23 cellular contexts compared by ENCODE assay signal in the genomic region with DNA sequence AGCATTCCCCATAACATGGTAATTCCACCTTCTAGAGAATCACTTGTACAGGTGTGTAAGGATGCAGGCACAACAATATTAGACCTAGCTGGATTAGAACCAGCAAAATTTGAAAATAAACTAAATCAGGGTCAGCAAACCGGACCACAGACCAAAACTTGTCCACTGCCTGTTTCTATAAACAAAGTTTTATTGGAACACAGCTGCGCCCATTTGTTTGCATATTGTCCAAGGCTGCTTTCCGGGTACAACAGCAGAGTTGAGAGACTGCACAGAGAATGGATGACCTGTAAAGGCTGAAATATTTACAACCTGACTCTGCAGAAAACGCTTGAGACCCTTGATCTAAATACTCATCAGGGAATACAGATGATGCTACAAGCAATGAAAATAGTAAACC.
DNase-seq lines count a peak whose midpoint lies in the region; ATAC-seq, FAIRE-seq and TF ChIP-seq lines count a peak whose summit lies in the region.
"Had no signal": no experiment of that assay in that cellular context is flagged by ENCODE, and none has a peak within 500 bp of the region (broad histone marks: within the 10 kb centered on the region; RNA-seq: fewer than 3 reads in every experiment).

No MANE protein-coding gene starts in this region.

- H3K4me3 Mint-ChIP-seq in glutamatergic neuron (ENCODE audit: unreplicated experiment) = no peak overlapping the region
- no peak overlapping the region for H3K4me3 Mint-ChIP-seq in activated CD4-positive, alpha-beta T cell treated with anti-CD3 and anti-CD28 coated beads, Interleukin-2, amount 10 ng/mL, durations not matched to agents 24 days and 14 days
- H3K4me3 Mint-ChIP-seq: CD4-positive, alpha-beta T cell; CD8-positive, alpha-beta T cell had no signal

- no peak overlapping the region for H3K4me2 ChIP-seq in H1 (ENCODE audit: insufficient read depth in 1 of 2, low read depth in 2 of 2, low read length in 2 of 2)
- H3K4me2 ChIP-seq: BLaER1 had no signal

- H3K79me1 ChIP-seq in H1 (ENCODE audit: low read depth, low read length) = no peaks in the 10 kb centered on the region

- H4K5ac ChIP-seq in H1 (ENCODE audit: insufficient read length, low read depth, low read length) = no peak overlapping the region

- H3K36me3 ChIP-seq in H1 (ENCODE audit: control insufficient read depth in 2 of 4, insufficient read depth in 4 of 4, low read length in 3 of 4) = no peaks in the 10 kb centered on the region
- H3K36me3 ChIP-seq: BE2C, BLaER1 had no signal

- TF ChIP-seq EP300 in H1 (IDR thresholded peaks at IDR 0.05; ENCODE audit: borderline replicate concordance in 1 of 2, low read depth in 2 of 2, low read length in 2 of 2) = no peak

- H3K9me3 ChIP-seq in H1 (ENCODE audit: insufficient read depth in 2 of 2, low read depth in 1 of 2, low read length in 1 of 2) = no peaks in the 10 kb centered on the region
- H3K9me3 ChIP-seq: BE2C, BLaER1, Caco-2 had no signal

- H2AFZ ChIP-seq in H1 (ENCODE audit: low read length) = no peak overlapping the region

- H3K23ac ChIP-seq in H1 (ENCODE audit: insufficient read length) = no peak overlapping the region

- intact Hi-C loops in activated CD4-positive, alpha-beta T cell treated with anti-CD3 and anti-CD28 coated beads, Interleukin-2, amount 10 ng/mL, durations not matched to agents 24 days and 14 days (cut with micrococcal nuclease) = no loop called here

- no peak overlapping the region for H3K4ac ChIP-seq in H1 (replicated peaks; ENCODE audit: insufficient read length, low read depth, low read length)

- H3K27me3 Mint-ChIP-seq in glutamatergic neuron (ENCODE audit: unreplicated experiment) = peaks cover 2% of the 10 kb centered on the region
- H3K27me3 Mint-ChIP-seq in activated CD4-positive, alpha-beta T cell treated with anti-CD3 and anti-CD28 coated beads, Interleukin-2, amount 10 ng/mL, durations not matched to agents 24 days and 14 days = peaks cover 2% of the 10 kb centered on the region
- H3K27me3 Mint-ChIP-seq: CD4-positive, alpha-beta T cell had no signal

- H3K27ac ChIP-seq in C4-2B = peak overlapping the region; percentile 57
- H3K27ac ChIP-seq in VCaP = peak overlapping the region; percentile 43
- H3K27ac ChIP-seq in H1 (ENCODE audit: low read depth, low read length) = no peak overlapping the region
- H3K27ac ChIP-seq: BLaER1 had no signal

- no peak overlapping the region for H2BK20ac ChIP-seq in H1 (ENCODE audit: low read length)

- POLR2A ChIA-PET in H1 (lab: Charles Lee; ENCODE audit: partially characterized antibody) = interaction anchor here (0.7 to 1.7 kb wide), 2 partner anchors 137 to 217 kb away, joined by 3 to 5 read pairs; no protein-coding TSS in a partner anchor

- no peaks in the 10 kb centered on the region for H3K36me3 Mint-ChIP-seq in glutamatergic neuron (ENCODE audit: unreplicated experiment)
- H3K36me3 Mint-ChIP-seq in activated CD4-positive, alpha-beta T cell treated with anti-CD3 and anti-CD28 coated beads, Interleukin-2, amount 10 ng/mL, durations not matched to agents 24 days and 14 days (ENCODE audit: low read depth) = no peaks in the 10 kb centered on the region
- H3K36me3 Mint-ChIP-seq: CD8-positive, alpha-beta T cell had no signal

- no peak overlapping the region for H2BK15ac ChIP-seq in H1 (ENCODE audit: low read length)

- H2BK5ac ChIP-seq in H1 (ENCODE audit: low read depth, low read length) = no peak overlapping the region

- TF ChIP-seq CTCF in C4-2B (conservative IDR thresholded peaks at IDR 0.05) (no peak), LNCaP clone FGC (IDR thresholded peaks at IDR 0.05; ENCODE audit: control insufficient read depth, extremely low read depth, insufficient read depth) (no peak), VCaP (conservative IDR thresholded peaks at IDR 0.05) (no peak), H1 (IDR thresholded peaks at IDR 0.05; ENCODE audit: control extremely low read depth in 1 of 3, insufficient read depth in 1 of 3, low read depth in 1 of 3, low read length in 3 of 3) (no peak), glutamatergic neuron (IDR thresholded peaks at IDR 0.05; ENCODE audit: partially characterized antibody, unreplicated experiment) (no peak)

- H3K27ac Mint-ChIP-seq in glutamatergic neuron (ENCODE audit: unreplicated experiment) = no peak overlapping the region
- no peak overlapping the region for H3K27ac Mint-ChIP-seq in activated CD4-positive, alpha-beta T cell treated with anti-CD3 and anti-CD28 coated beads, Interleukin-2, amount 10 ng/mL, durations not matched to agents 24 days and 14 days
- H3K27ac Mint-ChIP-seq: CD4-positive, alpha-beta T cell; CD8-positive, alpha-beta T cell had no signal

- H3K4me1 Mint-ChIP-seq in glutamatergic neuron (ENCODE audit: low read depth, unreplicated experiment) = peaks cover 2% of the 10 kb centered on the region
- H3K4me1 Mint-ChIP-seq in activated CD4-positive, alpha-beta T cell treated with anti-CD3 and anti-CD28 coated beads, Interleukin-2, amount 10 ng/mL, durations not matched to agents 24 days and 14 days = peaks cover 6% of the 10 kb centered on the region

- TF ChIP-seq RAD21 in H1 (IDR thresholded peaks at IDR 0.05 in 1 of 2, conservative IDR thresholded peaks at IDR 0.05 in 1 of 2; ENCODE audit: low read depth in 2 of 2, low read length in 2 of 2) = no peak

- H4K20me1 ChIP-seq in H1 (replicated peaks in 1 of 2; ENCODE audit: control insufficient read depth in 1 of 2, insufficient read depth in 2 of 2, low read length in 2 of 2) = no peaks in the 10 kb centered on the region
- H4K20me1 ChIP-seq: BLaER1 had no signal

- H3K4me1 ChIP-seq in H1 (replicated peaks in 1 of 4; ENCODE audit: control insufficient read depth in 3 of 4, insufficient read depth in 4 of 4, low read length in 3 of 4) = peaks cover 0 to 8% (median 1%) of the 10 kb centered on the region in 4 experiments; a peak in 3 of 7 replicates
- H3K4me1 ChIP-seq: BE2C had no signal

- no peak overlapping the region for H3K18ac ChIP-seq in H1 (ENCODE audit: extremely low read depth, low read length)

- H2BK120ac ChIP-seq in H1 (replicated peaks; ENCODE audit: low read depth, low read length) = no peak overlapping the region

- no peak for ATAC-seq in HG03457 (IDR thresholded peaks at IDR 0.05; ENCODE audit: unreplicated experiment)
- ATAC-seq: CD8-positive, alpha-beta T cell had no signal

- no peak overlapping the region for H3K56ac ChIP-seq in H1 (replicated peaks; ENCODE audit: insufficient read length, low read depth, low read length)

- H3K9me3 Mint-ChIP-seq in glutamatergic neuron (ENCODE audit: unreplicated experiment) = no peaks in the 10 kb centered on the region
- no peaks in the 10 kb centered on the region for H3K9me3 Mint-ChIP-seq in activated CD4-positive, alpha-beta T cell treated with anti-CD3 and anti-CD28 coated beads, Interleukin-2, amount 10 ng/mL, durations not matched to agents 24 days and 14 days
- H3K9me3 Mint-ChIP-seq: CD4-positive, alpha-beta T cell; CD8-positive, alpha-beta T cell had no signal

- H3K4me3 ChIP-seq in LNCaP clone FGC (ENCODE audit: low read depth, low read length) (no peak overlapping the region), H1 (ENCODE audit: extremely low read depth in 1 of 4, insufficient read depth in 2 of 4, low read depth in 3 of 4, low read length in 4 of 4) (no peak overlapping the region)
- H3K4me3 ChIP-seq: BLaER1 had no signal

- H3K79me2 ChIP-seq in H1 (ENCODE audit: control insufficient read depth in 1 of 2, insufficient read depth in 2 of 2, low read length in 2 of 2) = no peaks in the 10 kb centered on the region

- H4K91ac ChIP-seq in H1 (replicated peaks; ENCODE audit: insufficient read length, low read length) = no peak overlapping the region

- 77% methylated on average over 4 of the region's 4 CpGs; no CpG with 5 or more reads in 1 of the 2 experiments for WGBS in H1 (ENCODE audit: extremely low coverage in 1 of 2, insufficient coverage in 1 of 2, insufficient read length in 1 of 2, insufficient replicate concordance in 2 of 2, low coverage in 1 of 2, low lambda C conversion rate in 2 of 2, missing lambda C conversion rate in 1 of 2), 2 experiments

- CTCF ChIA-PET in H1 (lab: Charles Lee; ENCODE audit: partially characterized antibody) = interaction anchor here (0.6 kb wide), 2 partner anchors 15 to 28 kb away, joined by 3 to 4 read pairs; no protein-coding TSS in a partner anchor

- H3K9ac ChIP-seq in H1 (replicated peaks in 1 of 4; ENCODE audit: extremely low read depth in 1 of 4, low read depth in 3 of 4, low read length in 3 of 4) = no peak overlapping the region
- H3K9ac ChIP-seq: BLaER1 had no signal

- DNase-seq in LNCaP clone FGC (ENCODE audit: low read depth) (peak; percentile 83), H1 (ENCODE audit: low read depth in 1 of 2, low spot score in 2 of 2) (no peak), glutamatergic neuron (no peak)
- DNase-seq in activated CD4-positive, alpha-beta T cell treated with anti-CD3 and anti-CD28 coated beads, Interleukin-2, amount 10 ng/mL, durations not matched to agents 24 days and 14 days = no peak
- DNase-seq: 8988T; ACHN; BE2C; C1 segment of cervical spinal cord; Caco-2; Calu3; CD4-positive, alpha-beta T cell; CD8-positive, alpha-beta T cell; DMS79 treated with DMSO at 0.1 percent for 48 hours; GF-D8 had no signal

- TF ChIP-seq POLR2A in H1 (IDR thresholded peaks at IDR 0.05; ENCODE audit: control extremely low read depth in 1 of 2, low read depth in 2 of 2, low read length in 2 of 2) = no peak

- no peaks in the 10 kb centered on the region for H3K23me2 ChIP-seq in H1 (ENCODE audit: low read depth, low read length)

- no peak overlapping the region for H4K8ac ChIP-seq in H1 (ENCODE audit: extremely low read depth, insufficient read depth, low read length)

- no peak overlapping the region for H3K14ac ChIP-seq in H1 (ENCODE audit: insufficient read length)

- no peaks in the 10 kb centered on the region; a peak in 1 of 7 replicates for H3K27me3 ChIP-seq in H1 (replicated peaks in 1 of 4; ENCODE audit: control insufficient read depth in 3 of 4, extremely low read depth in 1 of 4, insufficient read depth in 3 of 4, low read length in 3 of 4)
- H3K27me3 ChIP-seq: BE2C, BLaER1 had no signal

- no peak for FAIRE-seq in H1 (lab: Jason Lieb, UNC)
- FAIRE-seq: A204.1, D721Med, G401.6, GM12891, GM19239 had no signal

- 0 out of 2 replicates have a peak overlapping the region, but pooled peaks have one; percentile 4 for H2AK5ac ChIP-seq in H1 (ENCODE audit: low read depth, low read length)

- H2BK12ac ChIP-seq in H1 (ENCODE audit: low read depth, low read length) = no peak overlapping the region

TF ChIP-seq in H1, 55 proteins besides CTCF, POLR2A, EP300 and RAD21 (continues in another document):
- no peak for TF ChIP-seq RXRA (IDR thresholded peaks at IDR 0.05; ENCODE audit: insufficient read depth, low read depth, low read length)
- no peak for TF ChIP-seq SP1 (IDR thresholded peaks at IDR 0.05; ENCODE audit: low read depth, low read length)
- TF ChIP-seq HDAC6 (IDR thresholded peaks at IDR 0.05; ENCODE audit: low read depth, low read length) = no peak
- TF ChIP-seq TBP (IDR thresholded peaks at IDR 0.05; ENCODE audit: low read depth, low read length) = no peak
- no peak for TF ChIP-seq SRF (IDR thresholded peaks at IDR 0.05; ENCODE audit: low read depth, low read length)
